In the genomic region with DNA sequence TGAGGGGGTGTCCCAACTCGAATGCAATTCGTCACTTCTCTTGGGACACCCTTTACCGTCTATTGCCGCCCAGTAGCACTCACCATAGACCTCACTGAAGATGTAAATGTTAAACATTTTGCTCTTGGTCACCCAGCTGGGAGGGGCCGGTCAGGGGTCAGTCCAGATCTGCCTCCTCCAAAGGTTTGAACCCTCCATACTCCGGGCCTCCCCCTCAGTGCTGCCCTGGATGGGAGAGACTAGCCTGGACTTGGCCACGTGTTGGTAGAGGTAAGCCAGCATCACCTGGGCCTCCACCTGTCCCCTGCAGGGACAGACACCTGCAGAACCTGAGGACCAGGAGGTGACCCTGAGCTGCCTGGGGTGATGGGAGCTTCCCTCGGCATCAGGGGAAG, we compare ENCODE assay signal across 23 cellular contexts. TPM values are rescaled to one million over a fixed set of nuclear protein-coding genes. Genes with fewer than 3 reads are reported as not detected.
A peak's percentile ranks its signal among the peaks of the same experiment; 100 is the strongest.
DNase-seq lines count a peak whose midpoint lies in the region; ATAC-seq and TF ChIP-seq lines count a peak whose summit lies in the region.
"Had no signal": no experiment of that assay in that cellular context is flagged by ENCODE, and none has a peak within 500 bp of the region (broad histone marks: within the 10 kb centered on the region; RNA-seq: fewer than 3 reads in every experiment).

No MANE protein-coding gene starts in this region.

- H2BK5ac ChIP-seq in mesendoderm (ENCODE audit: low read length) = peak overlapping the region; percentile 44

- H2BK15ac ChIP-seq in mesendoderm (replicated peaks; ENCODE audit: low read depth) = no peak overlapping the region

- H2BK120ac ChIP-seq in mesendoderm (ENCODE audit: low read depth, low read length) = no peak overlapping the region

- CTCF ChIA-PET in Panc1 (lab: Charles Lee) = no interaction called here

- no peak overlapping the region for H3K18ac ChIP-seq in mesendoderm (ENCODE audit: low read length)

- no peaks in the 10 kb centered on the region for H3K9me3 Mint-ChIP-seq in type B pancreatic cell

- no TSS peak for BruUV-seq in Panc1 (replicated peaks; lab: Mats Ljungman, UMichigan)

- no peak overlapping the region for H3K23ac ChIP-seq in mesendoderm (ENCODE audit: low read length)

- peak overlapping the region; percentile 51 for H3K4me3 Mint-ChIP-seq in type B pancreatic cell
- H3K4me3 Mint-ChIP-seq: CD4-positive, alpha-beta memory T cell had no signal

- H4K8ac ChIP-seq in mesendoderm (ENCODE audit: low read depth, low read length) = no peak overlapping the region

- no peak overlapping the region for H3K9ac ChIP-seq in mesendoderm (ENCODE audit: low read length)
- H3K9ac ChIP-seq: BLaER1 treated with 17β-estradiol and CSF1 and Interleukin-3, amounts not matched to agents 10 nM and 100 nM; GM23248; KMS-11; SK-N-SH had no signal

- peaks cover 53% of the 10 kb centered on the region for H3K27me3 Mint-ChIP-seq in type B pancreatic cell

- peak overlapping the region; percentile 50 for H2AK5ac ChIP-seq in mesendoderm (ENCODE audit: low read length)

- intact Hi-C loops in Panc1 (cut with micrococcal nuclease; ENCODE audit: unreplicated experiment) = no loop called here

- 0 out of 2 replicates have a peak, but pooled peaks have one; percentile 9 for ATAC-seq in Panc1
- ATAC-seq: PC-3 had no signal

- no peaks in the 10 kb centered on the region for H3K36me3 Mint-ChIP-seq in type B pancreatic cell

- no peak overlapping the region for H3K4me2 ChIP-seq in mesendoderm (ENCODE audit: low read length)
- H3K4me2 ChIP-seq: BLaER1 treated with 17β-estradiol and CSF1 and Interleukin-3, amounts not matched to agents 10 nM and 100 nM; KMS-11; SK-N-SH had no signal

- H3K79me1 ChIP-seq in mesendoderm (ENCODE audit: low read length) = no peaks in the 10 kb centered on the region

- TF ChIP-seq CTCF in Panc1 (IDR thresholded peaks at IDR 0.05) (no peak), type B pancreatic cell (conservative IDR thresholded peaks at IDR 0.05) (no peak)

- H3K27ac ChIP-seq in Panc1 (ENCODE audit: low read length) (no peak overlapping the region), mesendoderm (ENCODE audit: low read depth, low read length) (no peak overlapping the region)
- H3K27ac ChIP-seq: 22Rv1; BLaER1 treated with 17β-estradiol and CSF1 and Interleukin-3, amounts not matched to agents 10 nM and 100 nM; GM23248; KMS-11 had no signal

- H3K4ac ChIP-seq in mesendoderm (ENCODE audit: low read depth, low read length) = no peak overlapping the region

- H3K27ac Mint-ChIP-seq in type B pancreatic cell = peak overlapping the region; percentile 80

- WGBS in mesendoderm (ENCODE audit: extremely low coverage, insufficient coverage, low lambda C conversion rate) = no CpG with 5 or more reads among the region's 8 CpGs

- H4K5ac ChIP-seq in mesendoderm (ENCODE audit: low read length) = no peak overlapping the region

- H3K4me1 ChIP-seq in Panc1 (ENCODE audit: control insufficient read depth, insufficient read depth, low read length) (no peaks in the 10 kb centered on the region), mesendoderm (ENCODE audit: control insufficient read depth, low read depth, low read length) (peaks cover 10% of the 10 kb centered on the region)

- H3K9me3 ChIP-seq in Panc1 (ENCODE audit: control insufficient read depth, insufficient read depth, low read depth, low read length) = no peaks in the 10 kb centered on the region
- H3K9me3 ChIP-seq: BLaER1 treated with 17β-estradiol and CSF1 and Interleukin-3, amounts not matched to agents 10 nM and 100 nM; SK-N-SH had no signal

- no peak overlapping the region for H3K4me3 ChIP-seq in Panc1 (ENCODE audit: low read depth in 2 of 2, low read length in 2 of 2)
- H3K4me3 ChIP-seq in mesendoderm (ENCODE audit: low read length) = no peak overlapping the region
- H3K4me3 ChIP-seq: BLaER1 treated with 17β-estradiol and CSF1 and Interleukin-3, amounts not matched to agents 10 nM and 100 nM; GM23248 had no signal

- in situ Hi-C loops in Panc1 (cut with HindIII; ENCODE audit: low pct_unique_long_range_greater_than_20kb, low sequenced_read_pairs) = no loop called here

- H3K27me3 ChIP-seq in Panc1 (ENCODE audit: control insufficient read depth, insufficient read depth, low read length) (peaks cover 15% of the 10 kb centered on the region), mesendoderm (ENCODE audit: insufficient read depth, low read length, poor library complexity) (no peaks in the 10 kb centered on the region)

- no peaks in the 10 kb centered on the region for H3K36me3 ChIP-seq in Panc1 (ENCODE audit: control insufficient read depth, insufficient read depth, low read length)
- H3K36me3 ChIP-seq in mesendoderm (ENCODE audit: control insufficient read depth, insufficient read depth, low read length) = no peaks in the 10 kb centered on the region
- H3K36me3 ChIP-seq: BLaER1 treated with 17β-estradiol and CSF1 and Interleukin-3, amounts not matched to agents 10 nM and 100 nM had no signal

- POLR2A ChIA-PET in Panc1 (lab: Charles Lee) = no interaction called here

- no peaks in the 10 kb centered on the region for H3K79me2 ChIP-seq in mesendoderm (ENCODE audit: control insufficient read depth, insufficient read depth, low read length)

- H3K4me1 Mint-ChIP-seq in type B pancreatic cell (ENCODE audit: unreplicated experiment) = peaks cover 5% of the 10 kb centered on the region

- H3K56ac ChIP-seq in mesendoderm (ENCODE audit: low read length) = peak overlapping the region; percentile 74

- peak; percentile 51 for DNase-seq in DMS53 (lab: John Stamatoyannopoulos, UW)
- DNase-seq in DMS53 treated with DMSO at 0.1 percent for 48 hours (lab: John Stamatoyannopoulos, UW; ENCODE audit: unreplicated experiment) = no peak
- no peak for DNase-seq in Panc1 (ENCODE audit: low read depth, low spot score)
- no peak for DNase-seq in mesendoderm
- DNase-seq in type B pancreatic cell (ENCODE audit: extremely low spot score, unreplicated experiment) = no peak
- DNase-seq in dermis blood vessel endothelial cell = no peak
- DNase-seq in activated CD8-positive, alpha-beta memory T cell treated with anti-CD3 and anti-CD28 coated beads for 24 hours = no peak
- DNase-seq in NCI-H1694 (lab: John Stamatoyannopoulos, UW) = no peak
- DNase-seq: ACHN; CD4-positive, alpha-beta memory T cell; DMS153; GDM1; GM23248; IMR-90; NCI-H1436 treated with DMSO at 0.1 percent for 48 hours; NCI-H524 treated with DMSO at 0.1 percent for 48 hours; PC-3; RPMI8226; SIG-M5; SK-N-SH had no signal

RNA-seq across cellular contexts. Expression of a gene that starts 5.0 kb away (rescaled TPM):
- total RNA-seq in Panc1 (2021; ENCODE audit: unreplicated experiment) (0.41 TPM), type B pancreatic cell (ENCODE audit: low replicate concordance) (2.9 and 4.9 TPM in 2 replicates), dermis blood vessel endothelial cell (not detected in 2 replicates)
- 0.48 TPM for polyA plus RNA-seq in Panc1 (2012; ENCODE audit: insufficient read length)
- 0.32 TPM for polyA plus RNA-seq in mesendoderm (2013, experiment 1 of 2)
- 0.31 TPM for polyA plus RNA-seq in mesendoderm (2013, experiment 2 of 2)
- total RNA-seq: CD4-positive, alpha-beta memory T cell; GM23248; IMR-90 had no signal
- polyA plus RNA-seq: CD4-positive, alpha-beta memory T cell; GM23248; IMR-90 had no signal

RNA-seq across cellular contexts. Expression of a gene that starts 51.9 kb away (rescaled TPM):
- total RNA-seq in Panc1 (2021; ENCODE audit: unreplicated experiment) = not detected
- polyA plus RNA-seq in Panc1 (2012; ENCODE audit: insufficient read length) = not detected
- not detected for polyA plus RNA-seq in mesendoderm (2013, experiment 1 of 2)
- not detected for polyA plus RNA-seq in mesendoderm (2013, experiment 2 of 2)
- not detected in 2 replicates for total RNA-seq in type B pancreatic cell (ENCODE audit: low replicate concordance)
- not detected in 2 replicates for total RNA-seq in dermis blood vessel endothelial cell
- total RNA-seq: CD4-positive, alpha-beta memory T cell; GM23248; IMR-90; PC-3 had no signal
- polyA plus RNA-seq: CD4-positive, alpha-beta memory T cell; GM23248; IMR-90; SK-N-SH had no signal
